18 cellular contexts compared by ENCODE assay signal in genomic region chr14:50340945-50341344, GRCh38. TPM values are rescaled to one million over a fixed set of nuclear protein-coding genes. Genes with fewer than 3 reads are reported as not detected.
DNase-seq lines count a peak whose midpoint lies in the region; ATAC-seq, FAIRE-seq and TF ChIP-seq lines count a peak whose summit lies in the region.
"Had no signal": no experiment of that assay in that cellular context is flagged by ENCODE, and none has a peak within 500 bp of the region (broad histone marks: within the 10 kb centered on the region; RNA-seq: fewer than 3 reads in every experiment).

No MANE protein-coding gene starts in this region.

- 90% methylated on average over 7 of the region's 9 CpGs for WGBS in HepG2 (ENCODE audit: low lambda C conversion rate)
- no CpG with 5 or more reads among the region's 9 CpGs for WGBS in right lobe of liver (ENCODE audit: insufficient coverage, low coverage, low lambda C conversion rate, missing lambda C conversion rate)
- WGBS in lower leg skin, 2 donors, result 90 to 92% methylated on average over 9 of the region's 9 CpGs

- no peaks in the 10 kb centered on the region for H3K79me2 ChIP-seq in HepG2 (ENCODE audit: insufficient read depth, low read length)

- H4K20me1 ChIP-seq in HepG2 (ENCODE audit: insufficient read depth, low read length), result no peaks in the 10 kb centered on the region

- TF ChIP-seq EP300 in HepG2 (IDR thresholded peaks at IDR 0.05; ENCODE audit: low read depth in 2 of 2, low read length in 2 of 2) (no peak), HepG2 (CRISPR knock-in tag; IDR thresholded peaks at IDR 0.05; ENCODE audit: borderline replicate concordance) (no peak)

- H3K4me3 ChIP-seq in HepG2 (replicated peaks in 1 of 3; ENCODE audit: insufficient read depth in 1 of 3, low read depth in 2 of 3, low read length in 3 of 3), result no peak overlapping the region
- H3K4me3 ChIP-seq in right lobe of liver, result no peak overlapping the region
- no peak overlapping the region for H3K4me3 ChIP-seq in Panc1 (ENCODE audit: low read depth in 2 of 2, low read length in 2 of 2)
- no peak overlapping the region for H3K4me3 ChIP-seq in Peyer's patch
- no peak overlapping the region for H3K4me3 ChIP-seq in lower leg skin (ENCODE audit: low read depth, poor library complexity, severe bottlenecking)
- H3K4me3 ChIP-seq: ascending aorta, gastrocnemius medialis, tibial artery had no signal

- intact Hi-C loops in HepG2 (cut with micrococcal nuclease; ENCODE audit: unreplicated experiment), result loop anchor here (5.0 kb wide), 1 partner anchor 191 kb away; the partner anchor contains the start of gene MAP4K5
- intact Hi-C loops in right lobe of liver (cut with DNase I), result no loop called here
- intact Hi-C loops in Panc1 (cut with micrococcal nuclease; ENCODE audit: unreplicated experiment), result no loop called here
- intact Hi-C loops in lower leg skin (cut with DNase I; ENCODE audit: low total_unique reads), result loop anchor here (10.0 kb wide), 1 partner anchor 184 kb away; no protein-coding TSS in a partner anchor

- no peaks in the 10 kb centered on the region for H3K27me3 ChIP-seq in HepG2 (ENCODE audit: control insufficient read depth in 1 of 2, insufficient read depth in 2 of 2, low read length in 2 of 2)
- H3K27me3 ChIP-seq in right lobe of liver, result no peaks in the 10 kb centered on the region
- H3K27me3 ChIP-seq in Panc1 (ENCODE audit: control insufficient read depth, insufficient read depth, low read length), result no peaks in the 10 kb centered on the region
- no peaks in the 10 kb centered on the region for H3K27me3 ChIP-seq in Peyer's patch
- H3K27me3 ChIP-seq: ascending aorta, gastrocnemius medialis, tibial artery had no signal

- peak; percentile 32; the same call in 1 of the 2 replicates for TF ChIP-seq CTCF in HepG2 (CRISPR knock-in tag; IDR thresholded peaks at IDR 0.05)
- TF ChIP-seq CTCF in right lobe of liver (IDR thresholded peaks at IDR 0.05), result no peak
- TF ChIP-seq CTCF in Panc1 (IDR thresholded peaks at IDR 0.05), result peak; percentile 31
- TF ChIP-seq CTCF in Peyer's patch (IDR thresholded peaks at IDR 0.05), result no peak
- TF ChIP-seq CTCF in lower leg skin (IDR thresholded peaks at IDR 0.05), result no peak

- TF ChIP-seq RAD21 in HepG2 (CRISPR knock-in tag; IDR thresholded peaks at IDR 0.05), result no peak

- H3K4me1 ChIP-seq in HepG2 (ENCODE audit: insufficient read depth, low read length) (peaks cover 14% of the 10 kb centered on the region), right lobe of liver (peaks cover 0 to 10% (median 0%) of the 10 kb centered on the region in 4 donors), Panc1 (ENCODE audit: control insufficient read depth, insufficient read depth, low read length) (peaks cover 7% of the 10 kb centered on the region), Peyer's patch (peaks cover 0 to 20% (median 1%) of the 10 kb centered on the region in 4 donors)

- CTCF ChIA-PET in HepG2 (lab: Yijun Ruan, JAX; ENCODE audit: low intra/inter-chr PET ratio, low total read pairs) (no interaction called here), Panc1 (lab: Charles Lee) (no interaction called here)

- no peak overlapping the region for H3K4me2 ChIP-seq in HepG2 (ENCODE audit: low read depth, low read length)

- FAIRE-seq in HepG2 (lab: Jason Lieb, UNC) (no peak), GM12891 (lab: Jason Lieb, UNC) (no peak)
- FAIRE-seq: islet of Langerhans had no signal

- ATAC-seq in HepG2 (peak; percentile 79), right lobe of liver (no peak), Panc1 (no peak)
- ATAC-seq: gastrocnemius medialis had no signal

- in situ Hi-C loops in HepG2 (cut with HindIII; ENCODE audit: extremely low pct_ligation_motif_present, low pct_unique_long_range_greater_than_20kb), result no loop called here
- in situ Hi-C loops in Panc1 (cut with HindIII; ENCODE audit: low pct_unique_long_range_greater_than_20kb, low sequenced_read_pairs), result no loop called here

- H3K9ac ChIP-seq in HepG2 (ENCODE audit: insufficient read depth, low read depth, low read length), result no peak overlapping the region

- H3K27ac ChIP-seq in HepG2 (ENCODE audit: extremely low read length, insufficient read depth, low read length) (no peak overlapping the region), right lobe of liver (no peak overlapping the region), Panc1 (ENCODE audit: low read length) (no peak overlapping the region), Peyer's patch (no peak overlapping the region)
- H3K27ac ChIP-seq: ascending aorta, gastrocnemius medialis had no signal

- BruUV-seq in HepG2 (replicated peaks; lab: Mats Ljungman, UMichigan), result no TSS peak
- BruUV-seq in Panc1 (replicated peaks; lab: Mats Ljungman, UMichigan), result no TSS peak

- TF ChIP-seq POLR2A in HepG2 (IDR thresholded peaks at IDR 0.05; ENCODE audit: insufficient read depth in 1 of 2, low read depth in 2 of 2, low read length in 2 of 2), result no peak
- TF ChIP-seq POLR2A in right lobe of liver (IDR thresholded peaks at IDR 0.05), result no peak
- TF ChIP-seq POLR2A in erythroblast (IDR thresholded peaks at IDR 0.05; ENCODE audit: low read length), result no peak
- no peak for TF ChIP-seq POLR2A in Peyer's patch (IDR thresholded peaks at IDR 0.05)
- no peak for TF ChIP-seq POLR2A in lower leg skin (IDR thresholded peaks at IDR 0.05)
- no peak for TF ChIP-seq POLR2A in GM12891 (IDR thresholded peaks at IDR 0.05; ENCODE audit: low read depth, low read length)

- H2AFZ ChIP-seq in HepG2 (ENCODE audit: low read length), result no peak overlapping the region

- POLR2A ChIA-PET in HepG2 (lab: Yijun Ruan, JAX), result no interaction called here
- POLR2A ChIA-PET in Panc1 (lab: Charles Lee), result no interaction called here

- H3K9me3 ChIP-seq in HepG2 (ENCODE audit: low read length), result no peaks in the 10 kb centered on the region
- no peaks in the 10 kb centered on the region for H3K9me3 ChIP-seq in right lobe of liver
- H3K9me3 ChIP-seq in Panc1 (ENCODE audit: control insufficient read depth, insufficient read depth, low read depth, low read length), result no peaks in the 10 kb centered on the region
- H3K9me3 ChIP-seq in Peyer's patch, result no peaks in the 10 kb centered on the region
- H3K9me3 ChIP-seq: ascending aorta, gastrocnemius medialis, tibial artery had no signal

- DNase-seq in HepG2 (ENCODE audit: low spot score) (no peak), right lobe of liver (no peak), Panc1 (ENCODE audit: low read depth, low spot score) (no peak), erythroblast (lab: John Stamatoyannopoulos, UW) (peak; percentile 10 to 19), Peyer's patch (no peak), lower leg skin (ENCODE audit: low spot score in 2 of 2) (no peak), UCSD-AML1 (lab: John Stamatoyannopoulos, UW; ENCODE audit: unreplicated experiment) (no peak), GM12891 (ENCODE audit: insufficient read length, low spot score) (no peak)
- DNase-seq: activated CD4-positive, alpha-beta T cell treated with anti-CD3 and anti-CD28 coated beads, Interleukin-2, amount 50 U/mL, for 1 hour; DMS153; gastrocnemius medialis; HCEC 1CT; NCI-H1048; NCI-H446 treated with DMSO at 0.1 percent for 48 hours; stimulated activated CD4-positive, alpha-beta T cell treated with anti-CD3 and anti-CD28 coated beads, Interleukin-15, amount 100 ng/mL, for 24 hours; tibial artery had no signal

- H3K36me3 ChIP-seq in HepG2 (replicated peaks in 1 of 2; ENCODE audit: control insufficient read depth in 1 of 2, insufficient read depth in 2 of 2, low read length in 2 of 2) (peaks cover 0 to 2% of the 10 kb centered on the region in 2 experiments; a peak in 1 of 5 replicates), right lobe of liver (no peaks in the 10 kb centered on the region), Panc1 (ENCODE audit: control insufficient read depth, insufficient read depth, low read length) (no peaks in the 10 kb centered on the region), Peyer's patch (no peaks in the 10 kb centered on the region)
- H3K36me3 ChIP-seq: ascending aorta, gastrocnemius medialis, tibial artery had no signal

RNA-seq across cellular contexts. Expression of gene DMAC2L, which starts 28.8 kb away (rescaled TPM):
- total RNA-seq in HepG2 (2016; rRNA removed; fragmentation: Illumina TruSeq; extraction: Trizol), result 19.4 and 27.4 TPM in 2 replicates
- 10.3 and 11.7 TPM in 2 replicates for total RNA-seq in HepG2 (2016; cell fraction: cytosol; rRNA removed; fragmentation: Illumina TruSeq; extraction: Trizol; ENCODE audit: low read depth)
- 23.4 and 25.5 TPM in 2 replicates for total RNA-seq in HepG2 (2016; cell fraction: insoluble cytoplasmic fraction; rRNA removed; fragmentation: Illumina TruSeq; extraction: Trizol)
- total RNA-seq in HepG2 (2016; cell fraction: membrane; rRNA removed; fragmentation: Illumina TruSeq; extraction: Trizol), result 16.0 and 17.6 TPM in 2 replicates
- 13.5 and 14.7 TPM in 2 replicates for total RNA-seq in HepG2 (2016; cell fraction: nucleus; rRNA removed; fragmentation: Illumina TruSeq; extraction: Trizol)
- 14.6 and 23.2 TPM in 2 replicates for polyA plus RNA-seq in HepG2 (2011; rRNA removed)
- 21.5 and 25.4 TPM in 2 replicates for polyA plus RNA-seq in HepG2 (2011; cell fraction: cytosol; rRNA removed)
- polyA plus RNA-seq in HepG2 (2011; cell fraction: nucleus; rRNA removed), result 10.4 and 12.7 TPM in 2 replicates
- polyA plus RNA-seq in HepG2 (2012), result 13.8 and 15.5 TPM in 2 replicates
- 14.1 and 16.6 TPM in 2 replicates for polyA plus RNA-seq in HepG2 (2016; cell fraction: cytosol; fragmentation: Illumina TruSeq; extraction: Trizol; ENCODE audit: low read depth)
- 30.2 and 31.0 TPM in 2 replicates for polyA plus RNA-seq in HepG2 (2016; cell fraction: insoluble cytoplasmic fraction; fragmentation: Illumina TruSeq; extraction: Trizol; ENCODE audit: low read depth)
- 14.7 and 20.0 TPM in 2 replicates for polyA plus RNA-seq in HepG2 (2016; cell fraction: membrane; fragmentation: Illumina TruSeq; extraction: Trizol; ENCODE audit: low read depth)
- 15.0 and 25.9 TPM in 2 replicates for polyA plus RNA-seq in HepG2 (2016; cell fraction: nucleus; fragmentation: Illumina TruSeq; extraction: Trizol; ENCODE audit: insufficient read depth, low read depth)
- polyA minus RNA-seq in HepG2 (2011; rRNA and poly(A)+ RNA removed; ENCODE audit: low replicate concordance), result 13.6 and 16.5 TPM in 2 replicates
- polyA minus RNA-seq in HepG2 (2011; cell fraction: cytosol; rRNA and poly(A)+ RNA removed), result 8.0 and 8.6 TPM in 2 replicates
- 20.9 and 26.0 TPM in 2 replicates for polyA minus RNA-seq in HepG2 (2011; cell fraction: nucleus; rRNA and poly(A)+ RNA removed)
- total RNA-seq in right lobe of liver, result 10 to 100 TPM in 1 of 6 experiments, 1 to 10 TPM in 5; 4.1 to 10.9 (median 7.1) TPM
- 14.0 TPM for total RNA-seq in Panc1 (2021; ENCODE audit: unreplicated experiment)
- 8.8 TPM for polyA plus RNA-seq in Panc1 (2012; ENCODE audit: insufficient read length)
- total RNA-seq in Peyer's patch, result 10 to 100 TPM in 3 of 4 donors, 1 to 10 TPM in 1; 7.7 to 23.9 (median 15.7) TPM
- 10 to 100 TPM in 3 of 4 donors, 1 to 10 TPM in 1; 8.9 to 24.6 (median 15.3) TPM for total RNA-seq in lower leg skin
- polyA plus RNA-seq in GM12891 (2012; ENCODE audit: low read depth, missing spikeins), result 18.4 TPM

RNA-seq across cellular contexts. Expression of gene L2HGDH, which starts 28.9 kb away (rescaled TPM):
- total RNA-seq in HepG2 (2016; rRNA removed; fragmentation: Illumina TruSeq; extraction: Trizol) (5.0 and 7.4 TPM in 2 replicates), right lobe of liver (10 to 100 TPM in 1 of 6 experiments, 1 to 10 TPM in 5; 6.1 to 11.1 (median 6.9) TPM), Panc1 (2021; ENCODE audit: unreplicated experiment) (15.0 TPM), Peyer's patch (10 to 100 TPM in 1 of 4 donors, 1 to 10 TPM in 3; 4.6 to 29.7 (median 8.8) TPM), lower leg skin (10 to 100 TPM in 3 of 4 donors, 1 to 10 TPM in 1; 8.9 to 18.2 (median 11.6) TPM)
- 10.4 and 10.5 TPM in 2 replicates for total RNA-seq in HepG2 (2016; cell fraction: cytosol; rRNA removed; fragmentation: Illumina TruSeq; extraction: Trizol; ENCODE audit: low read depth)
- total RNA-seq in HepG2 (2016; cell fraction: insoluble cytoplasmic fraction; rRNA removed; fragmentation: Illumina TruSeq; extraction: Trizol), result 4.9 and 8.4 TPM in 2 replicates
- total RNA-seq in HepG2 (2016; cell fraction: membrane; rRNA removed; fragmentation: Illumina TruSeq; extraction: Trizol), result 6.0 and 6.4 TPM in 2 replicates
- 3.4 and 4.9 TPM in 2 replicates for total RNA-seq in HepG2 (2016; cell fraction: nucleus; rRNA removed; fragmentation: Illumina TruSeq; extraction: Trizol)
- polyA plus RNA-seq in HepG2 (2011; rRNA removed), result 2.3 and 3.3 TPM in 2 replicates
- polyA plus RNA-seq in HepG2 (2011; cell fraction: cytosol; rRNA removed), result 2.1 and 2.6 TPM in 2 replicates
- 1.1 and 1.7 TPM in 2 replicates for polyA plus RNA-seq in HepG2 (2011; cell fraction: nucleus; rRNA removed)
- 2.5 and 3.4 TPM in 2 replicates for polyA plus RNA-seq in HepG2 (2012)
- 0.43 and 0.51 TPM in 2 replicates for polyA plus RNA-seq in HepG2 (2016; cell fraction: cytosol; fragmentation: Illumina TruSeq; extraction: Trizol; ENCODE audit: low read depth)
- polyA plus RNA-seq in HepG2 (2016; cell fraction: insoluble cytoplasmic fraction; fragmentation: Illumina TruSeq; extraction: Trizol; ENCODE audit: low read depth), result 5.4 and 6.1 TPM in 2 replicates
- polyA plus RNA-seq in HepG2 (2016; cell fraction: membrane; fragmentation: Illumina TruSeq; extraction: Trizol; ENCODE audit: low read depth), result 0.57 and 0.84 TPM in 2 replicates
- 4.3 and 5.0 TPM in 2 replicates for polyA plus RNA-seq in HepG2 (2016; cell fraction: nucleus; fragmentation: Illumina TruSeq; extraction: Trizol; ENCODE audit: insufficient read depth, low read depth)
- 5.1 and 6.6 TPM in 2 replicates for polyA minus RNA-seq in HepG2 (2011; rRNA and poly(A)+ RNA removed; ENCODE audit: low replicate concordance)
- 2.2 and 2.7 TPM in 2 replicates for polyA minus RNA-seq in HepG2 (2011; cell fraction: cytosol; rRNA and poly(A)+ RNA removed)
- polyA minus RNA-seq in HepG2 (2011; cell fraction: nucleus; rRNA and poly(A)+ RNA removed), result 4.2 and 7.2 TPM in 2 replicates
- polyA plus RNA-seq in Panc1 (2012; ENCODE audit: insufficient read length), result 7.6 TPM
- polyA plus RNA-seq in GM12891 (2012; ENCODE audit: low read depth, missing spikeins), result 7.6 TPM

RNA-seq across cellular contexts. Expression of gene CDKL1, which starts 55.7 kb away (rescaled TPM):
- total RNA-seq in HepG2 (2016; rRNA removed; fragmentation: Illumina TruSeq; extraction: Trizol) (5.1 and 7.9 TPM in 2 replicates), right lobe of liver (1 to 10 TPM; 1.1 to 4.5 (median 2.8) TPM), Panc1 (2021; ENCODE audit: unreplicated experiment) (5.8 TPM), Peyer's patch (10 to 100 TPM; 11.3 to 20.4 (median 15.5) TPM), lower leg skin (10 to 100 TPM in 1 of 4 donors, 1 to 10 TPM in 3; 1.5 to 12.5 (median 3.9) TPM)
- 1.4 and 3.0 TPM in 2 replicates for total RNA-seq in HepG2 (2016; cell fraction: cytosol; rRNA removed; fragmentation: Illumina TruSeq; extraction: Trizol; ENCODE audit: low read depth)
- total RNA-seq in HepG2 (2016; cell fraction: insoluble cytoplasmic fraction; rRNA removed; fragmentation: Illumina TruSeq; extraction: Trizol), result 4.2 and 9.4 TPM in 2 replicates
- total RNA-seq in HepG2 (2016; cell fraction: membrane; rRNA removed; fragmentation: Illumina TruSeq; extraction: Trizol), result 2.3 and 3.1 TPM in 2 replicates
- total RNA-seq in HepG2 (2016; cell fraction: nucleus; rRNA removed; fragmentation: Illumina TruSeq; extraction: Trizol), result 1.9 and 6.9 TPM in 2 replicates
- 0.30 and 4.4 TPM in 2 replicates for polyA plus RNA-seq in HepG2 (2011; rRNA removed)
- 0.33 and 1.1 TPM in 2 replicates for polyA plus RNA-seq in HepG2 (2011; cell fraction: cytosol; rRNA removed)
- polyA plus RNA-seq in HepG2 (2011; cell fraction: nucleus; rRNA removed), result 0.57 and 0.66 TPM in 2 replicates
- polyA plus RNA-seq in HepG2 (2012), result 0.33 and 0.63 TPM in 2 replicates
- 0.33 and 1.4 TPM in 2 replicates for polyA plus RNA-seq in HepG2 (2016; cell fraction: cytosol; fragmentation: Illumina TruSeq; extraction: Trizol; ENCODE audit: low read depth)
- 7.0 and 9.1 TPM in 2 replicates for polyA plus RNA-seq in HepG2 (2016; cell fraction: insoluble cytoplasmic fraction; fragmentation: Illumina TruSeq; extraction: Trizol; ENCODE audit: low read depth)
- 0.94 and 1.4 TPM in 2 replicates for polyA plus RNA-seq in HepG2 (2016; cell fraction: membrane; fragmentation: Illumina TruSeq; extraction: Trizol; ENCODE audit: low read depth)
- polyA plus RNA-seq in HepG2 (2016; cell fraction: nucleus; fragmentation: Illumina TruSeq; extraction: Trizol; ENCODE audit: insufficient read depth, low read depth), result 1.9 and 2.0 TPM in 2 replicates
- polyA minus RNA-seq in HepG2 (2011; rRNA and poly(A)+ RNA removed; ENCODE audit: low replicate concordance), result 1.7 and 2.9 TPM in 2 replicates
- 0.79 and 2.7 TPM in 2 replicates for polyA minus RNA-seq in HepG2 (2011; cell fraction: cytosol; rRNA and poly(A)+ RNA removed)
- polyA minus RNA-seq in HepG2 (2011; cell fraction: nucleus; rRNA and poly(A)+ RNA removed), result 0.99 and 1.2 TPM in 2 replicates
- 2.3 TPM for polyA plus RNA-seq in Panc1 (2012; ENCODE audit: insufficient read length)
- polyA plus RNA-seq in GM12891 (2012; ENCODE audit: low read depth, missing spikeins), result 5.6 TPM

Comparison
In these comparisons a context has a peak if more than half of its experiments do, and no peak if none do; other contexts are left out.
1. CTCF ChIP-seq: peak in HepG2 (single experiment) and Panc1 (single experiment); none in right lobe of liver (0 of 4), Peyer's patch (0 of 6) and lower leg skin (0 of 3).
2. intact Hi-C loops: an anchor here in HepG2 (5.0 kb wide) and lower leg skin (10.0 kb wide); none called in right lobe of liver and Panc1.
3. DNase-seq: peak in erythroblast (2 of 2); none in HepG2 (single experiment), right lobe of liver (0 of 3), Panc1 (single experiment), Peyer's patch (0 of 3), lower leg skin (0 of 2), UCSD-AML1 (single experiment) and GM12891 (single experiment).